22 cellular contexts compared by ENCODE assay signal in genomic region chr20:55139173-55139765, GRCh38.
"Had no signal": no experiment of that assay in that cellular context is flagged by ENCODE, and none has a peak within 500 bp of the region (broad histone marks: within the 10 kb centered on the region; RNA-seq: fewer than 3 reads in every experiment).

No MANE protein-coding gene starts in this region.

- H2AFZ ChIP-seq: hepatocyte had no signal

- H3K79me2 ChIP-seq: hepatocyte had no signal

- H3K27ac Mint-ChIP-seq: immature natural killer cell, memory B cell had no signal

- H3K9me3 ChIP-seq: esophagus muscularis mucosa, gastroesophageal sphincter, heart left ventricle, left lung, lower lobe of right lung had no signal

- H3K27me3 ChIP-seq: esophagus muscularis mucosa, foreskin keratinocyte, gastroesophageal sphincter, heart left ventricle, hepatocyte, left lung had no signal

- H3K36me3 ChIP-seq: esophagus muscularis mucosa, gastroesophageal sphincter, heart left ventricle, left lung, lower lobe of right lung had no signal

- H3K4me1 ChIP-seq: foreskin keratinocyte, gastroesophageal sphincter, heart left ventricle, left lung, lower lobe of right lung had no signal

- ATAC-seq: foreskin keratinocyte, gastroesophageal sphincter, heart left ventricle, left cardiac atrium, left lung, left ventricle myocardium superior, lower lobe of right lung had no signal

- H3K27ac ChIP-seq: coronary artery, dorsolateral prefrontal cortex, esophagus muscularis mucosa, foreskin keratinocyte, gastroesophageal sphincter, heart left ventricle, hepatocyte, left lung, lower lobe of right lung had no signal

- FAIRE-seq: endothelial cell of umbilical vein, frontal cortex had no signal

- H3K4me3 ChIP-seq: coronary artery, dorsolateral prefrontal cortex, esophagus muscularis mucosa, gastroesophageal sphincter, heart left ventricle, hepatocyte, left lung, lower lobe of right lung had no signal

- H3K27me3 Mint-ChIP-seq: memory B cell had no signal

- DNase-seq: dermis blood vessel endothelial cell; dorsolateral prefrontal cortex; effector CD4-positive, alpha-beta T cell; effector memory CD4-positive, alpha-beta T cell; foreskin keratinocyte; heart left ventricle; hypothalamus; immature natural killer cell; islet precursor cell; left cardiac atrium; left lung; left ventricle myocardium superior; lower lobe of right lung; mesendoderm; midbrain had no signal

- H3K4me2 ChIP-seq: hepatocyte had no signal

- H3K36me3 Mint-ChIP-seq: immature natural killer cell, memory B cell had no signal

- H3K4me3 Mint-ChIP-seq: immature natural killer cell, memory B cell had no signal

- H3K4me1 Mint-ChIP-seq: immature natural killer cell, memory B cell had no signal
